Comparison of ENCODE assay signal across 33 cellular contexts in the genomic region with DNA sequence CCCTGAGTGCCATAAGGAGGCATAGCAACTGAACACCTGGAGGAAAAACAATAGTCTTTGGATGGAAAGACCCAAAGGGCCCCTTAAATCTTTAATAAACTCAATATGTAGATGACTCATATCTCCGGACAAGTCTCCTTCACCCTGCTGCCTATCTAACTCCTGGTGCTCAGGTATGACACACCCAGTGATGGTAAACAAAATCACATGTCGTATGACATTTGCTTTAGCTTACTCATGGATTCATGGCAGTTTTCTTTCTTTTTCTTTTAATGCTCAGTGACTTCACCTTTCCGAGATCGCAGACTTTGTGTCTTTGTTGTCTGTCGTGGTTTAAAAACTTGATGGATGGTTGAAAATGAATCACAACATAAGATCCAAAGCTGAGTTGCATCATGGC.
DNase-seq lines count a peak whose midpoint lies in the region; TF ChIP-seq lines count a peak whose summit lies in the region.
"Had no signal": no experiment of that assay in that cellular context is flagged by ENCODE, and none has a peak within 500 bp of the region (broad histone marks: within the 10 kb centered on the region; RNA-seq: fewer than 3 reads in every experiment).

No MANE protein-coding gene starts in this region.

- no peaks in the 10 kb centered on the region for H3K27me3 ChIP-seq in hepatocyte
- H3K27me3 ChIP-seq: neutrophil, spleen, uterus had no signal

- TF ChIP-seq CTCF in RWPE1 (conservative IDR thresholded peaks at IDR 0.05; ENCODE audit: low read depth) (no peak), hepatocyte (IDR thresholded peaks at IDR 0.05; ENCODE audit: poor library complexity) (no peak), lower leg skin (IDR thresholded peaks at IDR 0.05) (no peak)

- H3K9me2 ChIP-seq in hepatocyte (replicated peaks; ENCODE audit: insufficient read depth), result no peaks in the 10 kb centered on the region

- H3K36me3 ChIP-seq in hepatocyte (replicated peaks; ENCODE audit: insufficient read depth, low read depth), result no peaks in the 10 kb centered on the region
- H3K36me3 ChIP-seq: neutrophil, SJCRH30, spleen, thoracic aorta, uterus, WERI-Rb-1 had no signal

- 72% methylated on average over 5 of the region's 5 CpGs for WGBS in hepatocyte (ENCODE audit: low lambda C conversion rate, missing lambda C conversion rate)
- 81 to 84% methylated on average over 5 of the region's 5 CpGs for WGBS in lower leg skin, 2 donors

- no peaks in the 10 kb centered on the region for H3K79me2 ChIP-seq in hepatocyte

- CTCF ChIA-PET in RWPE1 (lab: Yijun Ruan, JAX), result no interaction called here

- POLR2A ChIA-PET in RWPE1 (lab: Yijun Ruan, JAX; ENCODE audit: low non-redundant PET), result no interaction called here

- DNase-seq in A172 (ENCODE audit: low spot score), result peak; percentile 9
- DNase-seq in DMS53 (lab: John Stamatoyannopoulos, UW), result peak; percentile 88
- peak; percentile 20 for DNase-seq in RWPE1 (ENCODE audit: low spot score)
- peak; percentile 59 for DNase-seq in hepatocyte (ENCODE audit: low spot score)
- DNase-seq in lower leg skin (ENCODE audit: low spot score in 2 of 2), result no peak
- DNase-seq in activated CD8-positive, alpha-beta memory T cell treated with anti-CD3 and anti-CD28 coated beads, Interleukin-2, amount 50 U/mL, for 48 hours, result no peak
- no peak for DNase-seq in inferior parietal cortex (ENCODE audit: extremely low spot score)
- no peak for DNase-seq in NCI-H2227 treated with DMSO at 0.1 percent for 48 hours (lab: John Stamatoyannopoulos, UW)
- DNase-seq: ACHN; activated CD4-positive, alpha-beta T cell treated with anti-CD3 and anti-CD28 coated beads for 4 hours; activated CD8-positive, alpha-beta T cell treated with anti-CD3 and anti-CD28 coated beads, Interleukin-2, amount 10 ng/mL, durations not matched to agents 7 days and 5 days; amniotic stem cell; CD8-positive, alpha-beta T cell; DMS 273 treated with DMSO at 0.1 percent for 48 hours; hippocampal formation; left cardiac atrium; mesendoderm; naive B cell; NCI-H1092; NCI-H1694; NCI-H2171; NCI-H524; NK-92 treated with Interleukin-12 subunit alpha and Interleukin-12 subunit beta, amount 100 ng/mL, for 24 hours; right cardiac atrium; SJCRH30; spleen; stimulated activated CD4-positive, alpha-beta T cell treated with anti-CD3 and anti-CD28 coated beads, Interleukin-2, amount 100 ng/mL, for 24 hours; stimulated activated CD8-positive, alpha-beta memory T cell treated with anti-CD3 and anti-CD28 coated beads, Interleukin-4, amount 100 ng/mL, for 48 hours; stimulated activated naive CD8-positive, alpha-beta T cell treated with anti-CD3 and anti-CD28 coated beads, Interleukin-15, amount 100 ng/mL, for 72 hours; uterus; WERI-Rb-1 had no signal

- H3K27ac ChIP-seq in RWPE1, result no peak overlapping the region
- peak overlapping the region; percentile 73 for H3K27ac ChIP-seq in hepatocyte
- H3K27ac ChIP-seq: neutrophil, SJCRH30, spleen, thoracic aorta, uterus, WERI-Rb-1 had no signal

- TF ChIP-seq POLR2A in lower leg skin (IDR thresholded peaks at IDR 0.05), result no peak

- peak overlapping the region; percentile 21 for H3K4me2 ChIP-seq in hepatocyte

- H3K4me3 ChIP-seq in hepatocyte (no peak overlapping the region), lower leg skin (ENCODE audit: low read depth, poor library complexity, severe bottlenecking) (no peak overlapping the region)
- H3K4me3 ChIP-seq: SJCRH30, spleen, thoracic aorta, uterus had no signal

- H3K4me1 ChIP-seq in hepatocyte (ENCODE audit: insufficient read depth), result peaks cover 4% of the 10 kb centered on the region
- H3K4me1 ChIP-seq: SJCRH30, spleen, uterus had no signal

- no peak overlapping the region for H2AFZ ChIP-seq in hepatocyte

- no peaks in the 10 kb centered on the region for H3K9me3 ChIP-seq in hepatocyte (ENCODE audit: low read depth)
- H3K9me3 ChIP-seq: neutrophil, SJCRH30, spleen, thoracic aorta, uterus had no signal

- intact Hi-C loops in lower leg skin (cut with DNase I; ENCODE audit: low total_unique reads), result no loop called here

- H4K20me1 ChIP-seq in hepatocyte (ENCODE audit: insufficient read depth, poor library complexity, severe bottlenecking), result no peaks in the 10 kb centered on the region

Comparison
In these comparisons a context has a peak if more than half of its experiments do, and no peak if none do; other contexts are left out.
1. DNase-seq: peak in A172 (single experiment), DMS53 (single experiment), RWPE1 (single experiment) and hepatocyte (single experiment); none in lower leg skin (0 of 2), activated CD8-positive, alpha-beta memory T cell treated with anti-CD3 and anti-CD28 coated beads, Interleukin-2, amount 50 U/mL, for 48 hours (single experiment), inferior parietal cortex (single experiment) and NCI-H2227 treated with DMSO at 0.1 percent for 48 hours (single experiment).